ENCODE assay signal across 7 cellular contexts in genomic region chr1:230866171-230866811, GRCh38. TPM values are rescaled to one million over a fixed set of nuclear protein-coding genes. Genes with fewer than 3 reads are reported as not detected.
DNase-seq lines count a peak whose midpoint lies in the region; ATAC-seq and TF ChIP-seq lines count a peak whose summit lies in the region.

No MANE protein-coding gene starts in this region.

- H3K27ac Mint-ChIP-seq in central memory CD8-positive, alpha-beta T cell (ENCODE audit: low read depth), result no peak overlapping the region
- no peak overlapping the region for H3K27ac Mint-ChIP-seq in activated CD8-positive, alpha-beta T cell treated with anti-CD3 and anti-CD28 coated beads for 36 hours
- H3K27ac Mint-ChIP-seq in stimulated activated memory B cell treated with anti-CD40 and anti-IgM and Interleukin-4, amounts not matched to agents 10 μg/mL and 1 μg/mL and 100 μg/mL, for 72 hours, result no peak overlapping the region

- no peaks in the 10 kb centered on the region for H3K9me3 Mint-ChIP-seq in central memory CD8-positive, alpha-beta T cell
- H3K9me3 Mint-ChIP-seq in activated CD8-positive, alpha-beta T cell treated with anti-CD3 and anti-CD28 coated beads for 36 hours, result no peaks in the 10 kb centered on the region
- H3K9me3 Mint-ChIP-seq in stimulated activated memory B cell treated with anti-CD40 and anti-IgM and Interleukin-4, amounts not matched to agents 10 μg/mL and 1 μg/mL and 100 μg/mL, for 72 hours, result no peaks in the 10 kb centered on the region

- TF ChIP-seq CTCF in right lobe of liver (IDR thresholded peaks at IDR 0.05) (no peak), suprapubic skin (IDR thresholded peaks at IDR 0.05) (no peak)
- no peak for TF ChIP-seq CTCF in activated CD8-positive, alpha-beta T cell treated with anti-CD3 and anti-CD28 coated beads for 36 hours (IDR thresholded peaks at IDR 0.05)

- ATAC-seq in central memory CD8-positive, alpha-beta T cell (replicated peaks; ENCODE audit: extremely low read depth, poor library complexity, severe bottlenecking), result no peak
- peak in 1 of 4 donors; percentile 57 for ATAC-seq in right lobe of liver
- ATAC-seq in activated CD8-positive, alpha-beta T cell treated with anti-CD3 and anti-CD28 coated beads for 36 hours, result no peak
- no peak for ATAC-seq in stimulated activated memory B cell treated with anti-CD40 and anti-IgM and Interleukin-4, amounts not matched to agents 10 μg/mL and 1 μg/mL and 100 μg/mL, for 72 hours

- DNase-seq in central memory CD8-positive, alpha-beta T cell (ENCODE audit: low spot score in 2 of 2), result no peak
- DNase-seq in right lobe of liver, result no peak
- no peak for DNase-seq in suprapubic skin (ENCODE audit: low spot score in 2 of 2)
- DNase-seq in SKM-1 (lab: John Stamatoyannopoulos, UW; ENCODE audit: unreplicated experiment), result no peak
- no peak for DNase-seq in activated CD8-positive, alpha-beta T cell treated with anti-CD3 and anti-CD28 coated beads for 36 hours

- no peaks in the 10 kb centered on the region for H3K9me3 ChIP-seq in HUES64 (ENCODE audit: insufficient read depth, low read depth, low read length)
- H3K9me3 ChIP-seq in right lobe of liver, result no peaks in the 10 kb centered on the region
- no peaks in the 10 kb centered on the region for H3K9me3 ChIP-seq in suprapubic skin

- H3K36me3 ChIP-seq in HUES64 (ENCODE audit: insufficient read depth, low read length) (no peaks in the 10 kb centered on the region; the same call in 1 of the 2 replicates), right lobe of liver (no peaks in the 10 kb centered on the region), suprapubic skin (no peaks in the 10 kb centered on the region)

- H3K27me3 ChIP-seq in HUES64 (ENCODE audit: insufficient read depth, low read length) (peaks cover 10% of the 10 kb centered on the region), right lobe of liver (no peaks in the 10 kb centered on the region), suprapubic skin (no peaks in the 10 kb centered on the region)

- no peak overlapping the region for H3K9ac ChIP-seq in HUES64 (ENCODE audit: low read depth, low read length)

- H3K27me3 Mint-ChIP-seq in central memory CD8-positive, alpha-beta T cell, result peaks cover 13% of the 10 kb centered on the region
- peaks cover 20% of the 10 kb centered on the region for H3K27me3 Mint-ChIP-seq in activated CD8-positive, alpha-beta T cell treated with anti-CD3 and anti-CD28 coated beads for 36 hours
- no peaks in the 10 kb centered on the region for H3K27me3 Mint-ChIP-seq in stimulated activated memory B cell treated with anti-CD40 and anti-IgM and Interleukin-4, amounts not matched to agents 10 μg/mL and 1 μg/mL and 100 μg/mL, for 72 hours

- peak; percentile 79 for TF ChIP-seq POLR2A in right lobe of liver (IDR thresholded peaks at IDR 0.05)
- no peak for TF ChIP-seq POLR2A in suprapubic skin (IDR thresholded peaks at IDR 0.05)

- H3K4me3 ChIP-seq in HUES64 (ENCODE audit: low read length), result peak overlapping the region; percentile 99; the same call in 1 of the 2 replicates
- peak overlapping the region; percentile 83 to 88 (median 84) for H3K4me3 ChIP-seq in right lobe of liver
- peak overlapping the region; percentile 80 for H3K4me3 ChIP-seq in suprapubic skin

- POLR2A ChIA-PET in activated CD8-positive, alpha-beta T cell treated with anti-CD3 and anti-CD28 coated beads for 36 hours (lab: Charles Lee), result no interaction called here

- CTCF ChIA-PET in activated CD8-positive, alpha-beta T cell treated with anti-CD3 and anti-CD28 coated beads for 36 hours (lab: Charles Lee), result no interaction called here

- peak overlapping the region; percentile 83 for H3K4me3 Mint-ChIP-seq in central memory CD8-positive, alpha-beta T cell
- H3K4me3 Mint-ChIP-seq in activated CD8-positive, alpha-beta T cell treated with anti-CD3 and anti-CD28 coated beads for 36 hours, result no peak overlapping the region
- H3K4me3 Mint-ChIP-seq in stimulated activated memory B cell treated with anti-CD40 and anti-IgM and Interleukin-4, amounts not matched to agents 10 μg/mL and 1 μg/mL and 100 μg/mL, for 72 hours, result no peak overlapping the region

- WGBS in HUES64, result 86% methylated on average over 8 of the region's 8 CpGs
- 45% methylated on average over 8 of the region's 8 CpGs for WGBS in right lobe of liver (ENCODE audit: insufficient coverage, low coverage, low lambda C conversion rate, missing lambda C conversion rate)
- WGBS in suprapubic skin, result 49% methylated on average over 8 of the region's 8 CpGs

- H3K36me3 Mint-ChIP-seq in central memory CD8-positive, alpha-beta T cell (ENCODE audit: insufficient read depth), result peaks cover 5% of the 10 kb centered on the region
- H3K36me3 Mint-ChIP-seq in activated CD8-positive, alpha-beta T cell treated with anti-CD3 and anti-CD28 coated beads for 36 hours (ENCODE audit: low read depth), result no peaks in the 10 kb centered on the region
- no peaks in the 10 kb centered on the region for H3K36me3 Mint-ChIP-seq in stimulated activated memory B cell treated with anti-CD40 and anti-IgM and Interleukin-4, amounts not matched to agents 10 μg/mL and 1 μg/mL and 100 μg/mL, for 72 hours

- no peak for TF ChIP-seq EP300 in suprapubic skin (IDR thresholded peaks at IDR 0.05)

- intact Hi-C loops in right lobe of liver (cut with DNase I), result no loop called here
- intact Hi-C loops in activated CD8-positive, alpha-beta T cell treated with anti-CD3 and anti-CD28 coated beads for 36 hours (cut with micrococcal nuclease), result no loop called here

- H3K27ac ChIP-seq in HUES64 (ENCODE audit: low read depth, low read length) (no peak overlapping the region), right lobe of liver (peak overlapping the region in 2 of 3 donors; percentile 67 to 84), suprapubic skin (peak overlapping the region; percentile 79)

- peaks cover 23% of the 10 kb centered on the region for H3K4me1 Mint-ChIP-seq in central memory CD8-positive, alpha-beta T cell
- H3K4me1 Mint-ChIP-seq in activated CD8-positive, alpha-beta T cell treated with anti-CD3 and anti-CD28 coated beads for 36 hours (ENCODE audit: low read depth), result peaks cover 30% of the 10 kb centered on the region
- peaks cover 36% of the 10 kb centered on the region for H3K4me1 Mint-ChIP-seq in stimulated activated memory B cell treated with anti-CD40 and anti-IgM and Interleukin-4, amounts not matched to agents 10 μg/mL and 1 μg/mL and 100 μg/mL, for 72 hours

- H3K4me1 ChIP-seq in HUES64 (ENCODE audit: insufficient read depth, low read length) (peaks cover 26% of the 10 kb centered on the region), right lobe of liver (peaks cover 0 to 12% (median 0%) of the 10 kb centered on the region in 4 donors), suprapubic skin (peaks cover 62% of the 10 kb centered on the region)

RNA-seq across cellular contexts. Expression of gene C1orf198, which starts 2.0 kb away (rescaled TPM):
- 30.5 TPM for polyA plus RNA-seq in HUES64 (2013, experiment 1 of 2)
- 34.6 TPM for polyA plus RNA-seq in HUES64 (2013, experiment 2 of 2)
- total RNA-seq in right lobe of liver (10 to 100 TPM in 3 of 6 experiments, 1 to 10 TPM in 3; 4.2 to 33.7 (median 17.2) TPM), suprapubic skin (10 to 100 TPM; 42.7 to 70.1 (median 52.5) TPM)
- total RNA-seq in activated CD8-positive, alpha-beta T cell treated with anti-CD3 and anti-CD28 coated beads for 36 hours, result 1 to 10 TPM; 6.2 to 6.9 TPM
